21 cellular contexts compared by ENCODE assay signal in genomic region chr9:16010221-16010620, GRCh38.
"Had no signal": no experiment of that assay in that cellular context is flagged by ENCODE, and none has a peak within 500 bp of the region (broad histone marks: within the 10 kb centered on the region; RNA-seq: fewer than 3 reads in every experiment).

No MANE protein-coding gene starts in this region.

- H3K27ac ChIP-seq: epithelial cell of prostate, esophagus muscularis mucosa, foreskin keratinocyte, ovary, upper lobe of left lung, vagina had no signal

- FAIRE-seq: colon, kidney had no signal

- ATAC-seq: effector memory CD8-positive, alpha-beta T cell; foreskin keratinocyte; left cardiac atrium; left ventricle myocardium superior; mucosa of descending colon; naive thymus-derived CD8-positive, alpha-beta T cell; right cardiac atrium had no signal

- H3K27me3 Mint-ChIP-seq: dendritic cell treated with granulocyte-macrophage colony-stimulating factor and Interleukin-4, amounts not matched to agents 40 ng/mL and 50 ng/mL, for 4 days; effector memory CD8-positive, alpha-beta T cell had no signal

- H3K9me3 ChIP-seq: esophagus muscularis mucosa, mucosa of descending colon, ovary, upper lobe of left lung, vagina had no signal

- H3K36me3 ChIP-seq: esophagus muscularis mucosa, ovary, upper lobe of left lung, vagina had no signal

- H3K4me3 Mint-ChIP-seq: dendritic cell treated with granulocyte-macrophage colony-stimulating factor and Interleukin-4, amounts not matched to agents 40 ng/mL and 50 ng/mL, for 4 days; effector memory CD8-positive, alpha-beta T cell; immature natural killer cell; naive thymus-derived CD8-positive, alpha-beta T cell had no signal

- H3K4me1 ChIP-seq: esophagus muscularis mucosa, foreskin keratinocyte, upper lobe of left lung, vagina had no signal

- H3K27ac Mint-ChIP-seq: dendritic cell treated with granulocyte-macrophage colony-stimulating factor and Interleukin-4, amounts not matched to agents 40 ng/mL and 50 ng/mL, for 4 days; effector memory CD8-positive, alpha-beta T cell; immature natural killer cell; naive thymus-derived CD8-positive, alpha-beta T cell had no signal

- H3K27me3 ChIP-seq: esophagus muscularis mucosa, foreskin keratinocyte, ovary, upper lobe of left lung, vagina had no signal

- H3K36me3 Mint-ChIP-seq: immature natural killer cell had no signal

- H3K4me1 Mint-ChIP-seq: naive thymus-derived CD8-positive, alpha-beta T cell had no signal

- DNase-seq: effector memory CD8-positive, alpha-beta T cell; foreskin keratinocyte; immature natural killer cell; kidney; left cardiac atrium; left ventricle myocardium superior; mesendoderm; mucosa of descending colon; naive thymus-derived CD8-positive, alpha-beta T cell; ovary; right cardiac atrium; small intestine; stimulated activated CD4-positive, alpha-beta T cell treated with anti-CD3 and anti-CD28 coated beads, Interleukin-2, amount 100 ng/mL, for 48 hours; stimulated activated naive CD4-positive, alpha-beta T cell treated with Interleukin-2 at 50 U/mL for 16 hours; upper lobe of left lung had no signal

- H3K4me3 ChIP-seq: esophagus muscularis mucosa, lung, mucosa of descending colon, ovary, upper lobe of left lung, vagina had no signal
